Comparison of ENCODE assay signal across 1 cellular context in genomic region chr2:47906261-47907096, GRCh38.
TF ChIP-seq lines count a peak whose summit lies in the region.

Gene FBXO11 (minus strand): TSS chr2:47906498. CDS start chr2:47905720, 778 bp downstream.

TF ChIP-seq in K562, 482 proteins besides CTCF, POLR2A, EP300 and RAD21 (continued from another document and continues in another):
- TF ChIP-seq RBM14 (IDR thresholded peaks at IDR 0.05; ENCODE audit: borderline replicate concordance, insufficient read depth, low read depth, low read length) = no peak
- TF ChIP-seq NEUROD1 (IDR thresholded peaks at IDR 0.05; ENCODE audit: borderline replicate concordance, low read depth, low read length, partially characterized antibody) = peak; percentile 24
- peak; percentile 68 for TF ChIP-seq CC2D1A (IDR thresholded peaks at IDR 0.05)
- TF ChIP-seq JUN (IDR thresholded peaks at IDR 0.05; ENCODE audit: borderline replicate concordance, low read depth, low read length) = 0 out of 2 replicates have a peak, but pooled peaks have one; percentile 13
- TF ChIP-seq JUN (CRISPR knock-in tag; IDR thresholded peaks at IDR 0.05; ENCODE audit: borderline replicate concordance) = no peak; the same call in 1 of the 2 replicates
- TF ChIP-seq HNRNPLL (IDR thresholded peaks at IDR 0.05; ENCODE audit: low read depth, low read length, poor library complexity, severe bottlenecking) = peak; percentile 57
- no peak; the same call in 1 of the 2 replicates for TF ChIP-seq E2F3 (CRISPR knock-in tag; IDR thresholded peaks at IDR 0.05)
- no peak; the same call in 1 of the 2 replicates for TF ChIP-seq KAT7 (CRISPR knock-in tag; IDR thresholded peaks at IDR 0.05; ENCODE audit: borderline replicate concordance)
- no peak for TF ChIP-seq HES1 (IDR thresholded peaks at IDR 0.05; ENCODE audit: low read depth)
- no peak for TF ChIP-seq PRPF4 (IDR thresholded peaks at IDR 0.05; ENCODE audit: insufficient read depth, low read depth, low read length, poor library complexity, severe bottlenecking)
- TF ChIP-seq, protein P1, sequence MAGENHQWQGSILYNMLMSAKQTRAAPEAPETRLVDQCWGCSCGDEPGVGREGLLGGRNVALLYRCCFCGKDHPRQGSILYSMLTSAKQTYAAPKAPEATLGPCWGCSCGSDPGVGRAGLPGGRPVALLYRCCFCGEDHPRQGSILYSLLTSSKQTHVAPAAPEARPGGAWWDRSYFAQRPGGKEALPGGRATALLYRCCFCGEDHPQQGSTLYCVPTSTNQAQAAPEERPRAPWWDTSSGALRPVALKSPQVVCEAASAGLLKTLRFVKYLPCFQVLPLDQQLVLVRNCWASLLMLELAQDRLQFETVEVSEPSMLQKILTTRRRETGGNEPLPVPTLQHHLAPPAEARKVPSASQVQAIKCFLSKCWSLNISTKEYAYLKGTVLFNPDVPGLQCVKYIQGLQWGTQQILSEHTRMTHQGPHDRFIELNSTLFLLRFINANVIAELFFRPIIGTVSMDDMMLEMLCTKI (IDR thresholded peaks at IDR 0.05; ENCODE audit: partially characterized antibody) = no peak
- TF ChIP-seq MYNN (IDR thresholded peaks at IDR 0.05) = no peak
- no peak for TF ChIP-seq MYNN (CRISPR knock-in tag; IDR thresholded peaks at IDR 0.05)
- TF ChIP-seq ZZZ3 (IDR thresholded peaks at IDR 0.05) = no peak
- 0 out of 2 replicates have a peak, but pooled peaks have one; percentile 10 for TF ChIP-seq ZNF143 (CRISPR knock-in tag; IDR thresholded peaks at IDR 0.05)
- TF ChIP-seq ZBED1 (IDR thresholded peaks at IDR 0.05) = no peak
- TF ChIP-seq HDAC8 (tag; IDR thresholded peaks at IDR 0.05) = no peak
- TF ChIP-seq SOX6 (IDR thresholded peaks at IDR 0.05) = peak; percentile 46
- peak; percentile 37; the same call in 1 of the 2 replicates for TF ChIP-seq ETV5 (CRISPR knock-in tag; IDR thresholded peaks at IDR 0.05; ENCODE audit: low read depth)
- TF ChIP-seq, protein P2, sequence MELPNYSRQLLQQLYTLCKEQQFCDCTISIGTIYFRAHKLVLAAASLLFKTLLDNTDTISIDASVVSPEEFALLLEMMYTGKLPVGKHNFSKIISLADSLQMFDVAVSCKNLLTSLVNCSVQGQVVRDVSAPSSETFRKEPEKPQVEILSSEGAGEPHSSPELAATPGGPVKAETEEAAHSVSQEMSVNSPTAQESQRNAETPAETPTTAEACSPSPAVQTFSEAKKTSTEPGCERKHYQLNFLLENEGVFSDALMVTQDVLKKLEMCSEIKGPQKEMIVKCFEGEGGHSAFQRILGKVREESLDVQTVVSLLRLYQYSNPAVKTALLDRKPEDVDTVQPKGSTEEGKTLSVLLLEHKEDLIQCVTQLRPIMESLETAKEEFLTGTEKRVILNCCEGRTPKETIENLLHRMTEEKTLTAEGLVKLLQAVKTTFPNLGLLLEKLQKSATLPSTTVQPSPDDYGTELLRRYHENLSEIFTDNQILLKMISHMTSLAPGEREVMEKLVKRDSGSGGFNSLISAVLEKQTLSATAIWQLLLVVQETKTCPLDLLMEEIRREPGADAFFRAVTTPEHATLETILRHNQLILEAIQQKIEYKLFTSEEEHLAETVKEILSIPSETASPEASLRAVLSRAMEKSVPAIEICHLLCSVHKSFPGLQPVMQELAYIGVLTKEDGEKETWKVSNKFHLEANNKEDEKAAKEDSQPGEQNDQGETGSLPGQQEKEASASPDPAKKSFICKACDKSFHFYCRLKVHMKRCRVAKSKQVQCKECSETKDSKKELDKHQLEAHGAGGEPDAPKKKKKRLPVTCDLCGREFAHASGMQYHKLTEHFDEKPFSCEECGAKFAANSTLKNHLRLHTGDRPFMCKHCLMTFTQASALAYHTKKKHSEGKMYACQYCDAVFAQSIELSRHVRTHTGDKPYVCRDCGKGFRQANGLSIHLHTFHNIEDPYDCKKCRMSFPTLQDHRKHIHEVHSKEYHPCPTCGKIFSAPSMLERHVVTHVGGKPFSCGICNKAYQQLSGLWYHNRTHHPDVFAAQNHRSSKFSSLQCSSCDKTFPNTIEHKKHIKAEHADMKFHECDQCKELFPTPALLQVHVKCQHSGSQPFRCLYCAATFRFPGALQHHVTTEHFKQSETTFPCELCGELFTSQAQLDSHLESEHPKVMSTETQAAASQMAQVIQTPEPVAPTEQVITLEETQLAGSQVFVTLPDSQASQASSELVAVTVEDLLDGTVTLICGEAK (IDR thresholded peaks at IDR 0.05) = no peak
- TF ChIP-seq, protein P2 (CRISPR knock-in tag; IDR thresholded peaks at IDR 0.05) = no peak
- peak; percentile 76; the same call in 1 of the 2 replicates for TF ChIP-seq EHMT2 (IDR thresholded peaks at IDR 0.05)
- TF ChIP-seq, protein P3, sequence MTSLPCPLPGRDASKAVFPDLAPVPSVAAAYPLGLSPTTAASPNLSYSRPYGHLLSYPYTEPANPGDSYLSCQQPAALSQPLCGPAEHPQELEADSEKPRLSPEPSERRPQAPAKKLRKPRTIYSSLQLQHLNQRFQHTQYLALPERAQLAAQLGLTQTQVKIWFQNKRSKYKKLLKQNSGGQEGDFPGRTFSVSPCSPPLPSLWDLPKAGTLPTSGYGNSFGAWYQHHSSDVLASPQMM (CRISPR knock-in tag; IDR thresholded peaks at IDR 0.05) = no peak
- TF ChIP-seq, protein P4, sequence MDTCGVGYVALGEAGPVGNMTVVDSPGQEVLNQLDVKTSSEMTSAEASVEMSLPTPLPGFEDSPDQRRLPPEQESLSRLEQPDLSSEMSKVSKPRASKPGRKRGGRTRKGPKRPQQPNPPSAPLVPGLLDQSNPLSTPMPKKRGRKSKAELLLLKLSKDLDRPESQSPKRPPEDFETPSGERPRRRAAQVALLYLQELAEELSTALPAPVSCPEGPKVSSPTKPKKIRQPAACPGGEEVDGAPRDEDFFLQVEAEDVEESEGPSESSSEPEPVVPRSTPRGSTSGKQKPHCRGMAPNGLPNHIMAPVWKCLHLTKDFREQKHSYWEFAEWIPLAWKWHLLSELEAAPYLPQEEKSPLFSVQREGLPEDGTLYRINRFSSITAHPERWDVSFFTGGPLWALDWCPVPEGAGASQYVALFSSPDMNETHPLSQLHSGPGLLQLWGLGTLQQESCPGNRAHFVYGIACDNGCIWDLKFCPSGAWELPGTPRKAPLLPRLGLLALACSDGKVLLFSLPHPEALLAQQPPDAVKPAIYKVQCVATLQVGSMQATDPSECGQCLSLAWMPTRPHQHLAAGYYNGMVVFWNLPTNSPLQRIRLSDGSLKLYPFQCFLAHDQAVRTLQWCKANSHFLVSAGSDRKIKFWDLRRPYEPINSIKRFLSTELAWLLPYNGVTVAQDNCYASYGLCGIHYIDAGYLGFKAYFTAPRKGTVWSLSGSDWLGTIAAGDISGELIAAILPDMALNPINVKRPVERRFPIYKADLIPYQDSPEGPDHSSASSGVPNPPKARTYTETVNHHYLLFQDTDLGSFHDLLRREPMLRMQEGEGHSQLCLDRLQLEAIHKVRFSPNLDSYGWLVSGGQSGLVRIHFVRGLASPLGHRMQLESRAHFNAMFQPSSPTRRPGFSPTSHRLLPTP (IDR thresholded peaks at IDR 0.05; ENCODE audit: borderline replicate concordance, extremely low read depth, insufficient read length) = no peak
- no peak for TF ChIP-seq PHB2 (IDR thresholded peaks at IDR 0.05; ENCODE audit: low read depth)
- TF ChIP-seq ZNF41 (CRISPR knock-in tag; conservative IDR thresholded peaks at IDR 0.05) = no peak
- TF ChIP-seq CREBBP (IDR thresholded peaks at IDR 0.05; ENCODE audit: low read depth, low read length) = no peak
- no peak for TF ChIP-seq ZNF3 (CRISPR knock-in tag; IDR thresholded peaks at IDR 0.05)
- TF ChIP-seq ZNF77 (CRISPR knock-in tag; IDR thresholded peaks at IDR 0.05) = no peak
- TF ChIP-seq ZNF263 (CRISPR knock-in tag; IDR thresholded peaks at IDR 0.05; ENCODE audit: borderline replicate concordance) = peak; percentile 87
- TF ChIP-seq SMARCB1 (IDR thresholded peaks at IDR 0.05; ENCODE audit: insufficient read length, low read depth) = no peak
- TF ChIP-seq DPF2 (IDR thresholded peaks at IDR 0.05) = peak; percentile 61; the same call in 1 of the 2 replicates
- TF ChIP-seq, protein P5, sequence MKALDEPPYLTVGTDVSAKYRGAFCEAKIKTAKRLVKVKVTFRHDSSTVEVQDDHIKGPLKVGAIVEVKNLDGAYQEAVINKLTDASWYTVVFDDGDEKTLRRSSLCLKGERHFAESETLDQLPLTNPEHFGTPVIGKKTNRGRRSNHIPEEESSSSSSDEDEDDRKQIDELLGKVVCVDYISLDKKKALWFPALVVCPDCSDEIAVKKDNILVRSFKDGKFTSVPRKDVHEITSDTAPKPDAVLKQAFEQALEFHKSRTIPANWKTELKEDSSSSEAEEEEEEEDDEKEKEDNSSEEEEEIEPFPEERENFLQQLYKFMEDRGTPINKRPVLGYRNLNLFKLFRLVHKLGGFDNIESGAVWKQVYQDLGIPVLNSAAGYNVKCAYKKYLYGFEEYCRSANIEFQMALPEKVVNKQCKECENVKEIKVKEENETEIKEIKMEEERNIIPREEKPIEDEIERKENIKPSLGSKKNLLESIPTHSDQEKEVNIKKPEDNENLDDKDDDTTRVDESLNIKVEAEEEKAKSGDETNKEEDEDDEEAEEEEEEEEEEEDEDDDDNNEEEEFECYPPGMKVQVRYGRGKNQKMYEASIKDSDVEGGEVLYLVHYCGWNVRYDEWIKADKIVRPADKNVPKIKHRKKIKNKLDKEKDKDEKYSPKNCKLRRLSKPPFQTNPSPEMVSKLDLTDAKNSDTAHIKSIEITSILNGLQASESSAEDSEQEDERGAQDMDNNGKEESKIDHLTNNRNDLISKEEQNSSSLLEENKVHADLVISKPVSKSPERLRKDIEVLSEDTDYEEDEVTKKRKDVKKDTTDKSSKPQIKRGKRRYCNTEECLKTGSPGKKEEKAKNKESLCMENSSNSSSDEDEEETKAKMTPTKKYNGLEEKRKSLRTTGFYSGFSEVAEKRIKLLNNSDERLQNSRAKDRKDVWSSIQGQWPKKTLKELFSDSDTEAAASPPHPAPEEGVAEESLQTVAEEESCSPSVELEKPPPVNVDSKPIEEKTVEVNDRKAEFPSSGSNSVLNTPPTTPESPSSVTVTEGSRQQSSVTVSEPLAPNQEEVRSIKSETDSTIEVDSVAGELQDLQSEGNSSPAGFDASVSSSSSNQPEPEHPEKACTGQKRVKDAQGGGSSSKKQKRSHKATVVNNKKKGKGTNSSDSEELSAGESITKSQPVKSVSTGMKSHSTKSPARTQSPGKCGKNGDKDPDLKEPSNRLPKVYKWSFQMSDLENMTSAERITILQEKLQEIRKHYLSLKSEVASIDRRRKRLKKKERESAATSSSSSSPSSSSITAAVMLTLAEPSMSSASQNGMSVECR (CRISPR knock-in tag; IDR thresholded peaks at IDR 0.05) = 0 out of 2 replicates have a peak, but pooled peaks have one; percentile 47
- TF ChIP-seq CEBPB (tag; IDR thresholded peaks at IDR 0.05) = no peak
- TF ChIP-seq GABPB2 (CRISPR knock-in tag; conservative IDR thresholded peaks at IDR 0.05) = no peak
- no peak for TF ChIP-seq MCM3 (IDR thresholded peaks at IDR 0.05)
- TF ChIP-seq SETDB1 (IDR thresholded peaks at IDR 0.05; ENCODE audit: low read length) = no peak
- no peak for TF ChIP-seq ZNF76 (CRISPR knock-in tag; IDR thresholded peaks at IDR 0.05; ENCODE audit: borderline replicate concordance)
- no peak for TF ChIP-seq POLR2AphosphoS2 (IDR thresholded peaks at IDR 0.05; ENCODE audit: low read length)
- TF ChIP-seq, protein P6, sequence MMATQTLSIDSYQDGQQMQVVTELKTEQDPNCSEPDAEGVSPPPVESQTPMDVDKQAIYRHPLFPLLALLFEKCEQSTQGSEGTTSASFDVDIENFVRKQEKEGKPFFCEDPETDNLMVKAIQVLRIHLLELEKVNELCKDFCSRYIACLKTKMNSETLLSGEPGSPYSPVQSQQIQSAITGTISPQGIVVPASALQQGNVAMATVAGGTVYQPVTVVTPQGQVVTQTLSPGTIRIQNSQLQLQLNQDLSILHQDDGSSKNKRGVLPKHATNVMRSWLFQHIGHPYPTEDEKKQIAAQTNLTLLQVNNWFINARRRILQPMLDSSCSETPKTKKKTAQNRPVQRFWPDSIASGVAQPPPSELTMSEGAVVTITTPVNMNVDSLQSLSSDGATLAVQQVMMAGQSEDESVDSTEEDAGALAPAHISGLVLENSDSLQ (IDR thresholded peaks at IDR 0.05) = peak; percentile 15
- TF ChIP-seq, protein P7, sequence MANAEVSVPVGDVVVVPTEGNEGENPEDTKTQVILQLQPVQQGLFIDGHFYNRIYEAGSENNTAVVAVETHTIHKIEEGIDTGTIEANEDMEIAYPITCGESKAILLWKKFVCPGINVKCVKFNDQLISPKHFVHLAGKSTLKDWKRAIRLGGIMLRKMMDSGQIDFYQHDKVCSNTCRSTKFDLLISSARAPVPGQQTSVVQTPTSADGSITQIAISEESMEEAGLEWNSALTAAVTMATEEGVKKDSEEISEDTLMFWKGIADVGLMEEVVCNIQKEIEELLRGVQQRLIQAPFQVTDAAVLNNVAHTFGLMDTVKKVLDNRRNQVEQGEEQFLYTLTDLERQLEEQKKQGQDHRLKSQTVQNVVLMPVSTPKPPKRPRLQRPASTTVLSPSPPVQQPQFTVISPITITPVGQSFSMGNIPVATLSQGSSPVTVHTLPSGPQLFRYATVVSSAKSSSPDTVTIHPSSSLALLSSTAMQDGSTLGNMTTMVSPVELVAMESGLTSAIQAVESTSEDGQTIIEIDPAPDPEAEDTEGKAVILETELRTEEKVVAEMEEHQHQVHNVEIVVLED (CRISPR knock-in tag; IDR thresholded peaks at IDR 0.05) = no peak
- no peak for TF ChIP-seq TCF7 (IDR thresholded peaks at IDR 0.05; ENCODE audit: borderline replicate concordance)
- TF ChIP-seq RBM25 (IDR thresholded peaks at IDR 0.05; ENCODE audit: low read depth, low read length, severe bottlenecking) = no peak
